8 cellular contexts compared by ENCODE assay signal in the genomic region with DNA sequence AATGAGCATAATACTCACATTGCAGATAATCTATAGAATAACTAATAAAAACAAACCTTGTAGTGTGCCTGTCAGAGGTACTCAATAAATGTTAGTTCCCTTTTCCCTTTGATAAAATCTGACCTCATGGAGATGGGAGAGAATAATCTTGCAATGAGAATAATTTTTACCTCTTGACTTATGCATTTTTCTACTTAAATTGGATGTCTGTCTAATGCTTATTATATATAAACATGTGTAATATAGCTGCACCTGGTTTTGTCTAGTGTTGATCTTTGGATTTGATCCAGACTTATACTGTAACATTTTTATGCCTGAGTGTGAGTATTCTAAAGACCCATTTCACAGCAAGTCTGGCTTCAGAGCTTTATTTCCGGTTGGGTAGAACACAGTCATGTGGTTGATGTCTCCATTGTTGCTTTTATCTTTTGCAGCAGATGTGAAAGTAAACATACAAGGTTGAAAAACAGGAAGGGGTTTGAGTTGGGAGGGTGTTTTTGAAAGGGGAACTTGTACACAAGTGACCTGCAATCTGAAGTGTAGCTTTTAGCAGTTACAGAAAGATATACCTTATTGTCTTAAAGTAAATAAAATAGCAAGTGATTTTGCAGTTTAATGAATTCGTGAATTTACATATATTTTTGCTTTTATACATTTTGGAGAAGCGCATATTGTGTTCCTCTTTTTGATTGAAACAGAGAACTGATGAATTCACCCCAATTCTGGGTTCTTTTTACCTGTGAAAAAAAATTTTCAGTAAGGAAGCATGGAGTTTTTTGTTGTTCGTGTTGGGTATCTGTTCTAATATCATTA. TPM values are rescaled to one million over a fixed set of nuclear protein-coding genes. Genes with fewer than 3 reads are reported as not detected.
A peak's percentile ranks its signal among the peaks of the same experiment; 100 is the strongest.
DNase-seq lines count a peak whose midpoint lies in the region; ATAC-seq, FAIRE-seq and TF ChIP-seq lines count a peak whose summit lies in the region.

No MANE protein-coding gene starts in this region.

- peak overlapping the region; percentile 51 to 76 (median 68) for H3K4me3 Mint-ChIP-seq in CD8-positive, alpha-beta memory T cell
- H3K4me3 Mint-ChIP-seq in astrocyte (ENCODE audit: unreplicated experiment), result no peak overlapping the region
- peak overlapping the region; percentile 87 for H3K4me3 Mint-ChIP-seq in natural killer cell

- no peaks in the 10 kb centered on the region for H3K27me3 Mint-ChIP-seq in CD8-positive, alpha-beta memory T cell
- H3K27me3 Mint-ChIP-seq in astrocyte (ENCODE audit: low read depth, unreplicated experiment) (no peaks in the 10 kb centered on the region), natural killer cell (ENCODE audit: low read depth in 2 of 2) (no peaks in the 10 kb centered on the region)

- POLR2A ChIA-PET in CD8-positive, alpha-beta memory T cell (lab: Charles Lee), result interaction anchor here (0.5 to 1.7 kb wide), 5 partner anchors 12 to 283 kb away, joined by 4 to 18 read pairs (median 5); a partner anchor contains a TSS

- DNase-seq in CD8-positive, alpha-beta memory T cell, result peak in 4 of 5 donors; percentile 31 to 83 (median 68)
- DNase-seq in NCI-H748 treated with DMSO at 0.1 percent for 48 hours (lab: John Stamatoyannopoulos, UW), result peak; percentile 52
- DNase-seq in astrocyte (ENCODE audit: low read depth), result no peak
- DNase-seq in natural killer cell, result no peak
- DNase-seq in NCI-H526 (lab: John Stamatoyannopoulos, UW), result no peak
- DNase-seq in osteoblast (ENCODE audit: insufficient read length, low spot score, missing footprints), result no peak

- no peak for TF ChIP-seq CTCF in astrocyte (IDR thresholded peaks at IDR 0.05; ENCODE audit: insufficient read depth, low read depth, low read length)
- no peak for TF ChIP-seq CTCF in natural killer cell (IDR thresholded peaks at IDR 0.05)
- no peak for TF ChIP-seq CTCF in osteoblast (IDR thresholded peaks at IDR 0.05; ENCODE audit: extremely low read depth, low read depth, low read length)

- H3K27me3 ChIP-seq in CD8-positive, alpha-beta memory T cell (ENCODE audit: insufficient read depth, low read length, poor library complexity, severe bottlenecking), result no peaks in the 10 kb centered on the region
- H3K27me3 ChIP-seq in astrocyte (ENCODE audit: insufficient read depth, low read length) (no peaks in the 10 kb centered on the region), osteoblast (ENCODE audit: insufficient read depth, low read length) (no peaks in the 10 kb centered on the region)

- no peaks in the 10 kb centered on the region for H3K36me3 ChIP-seq in CD8-positive, alpha-beta memory T cell (ENCODE audit: insufficient read depth, low read length)
- H3K36me3 ChIP-seq in astrocyte (ENCODE audit: insufficient read depth, low read length) (no peaks in the 10 kb centered on the region), osteoblast (ENCODE audit: insufficient read depth, low read length) (no peaks in the 10 kb centered on the region)

- peak overlapping the region; percentile 23 for H3K4me3 ChIP-seq in CD8-positive, alpha-beta memory T cell (ENCODE audit: low read length)
- H3K4me3 ChIP-seq in astrocyte (ENCODE audit: insufficient read depth, low read depth, low read length) (no peak overlapping the region), osteoblast (ENCODE audit: insufficient read depth, low read length) (no peak overlapping the region)

- ATAC-seq in GM18861 (IDR thresholded peaks at IDR 0.05; ENCODE audit: unreplicated experiment), result peak; percentile 88
- peak; percentile 68 for ATAC-seq in HG03045 (IDR thresholded peaks at IDR 0.05; ENCODE audit: unreplicated experiment)
- ATAC-seq in natural killer cell, result peak; percentile 85 to 94 (median 91)

- H4K20me1 ChIP-seq in astrocyte (ENCODE audit: insufficient read depth, low read length) (no peaks in the 10 kb centered on the region), osteoblast (ENCODE audit: insufficient read depth, low read length) (no peaks in the 10 kb centered on the region)

- H2AFZ ChIP-seq in astrocyte (ENCODE audit: low read depth, low read length) (no peak overlapping the region), osteoblast (ENCODE audit: low read length) (no peak overlapping the region)

- peak overlapping the region; percentile 60 for H3K27ac ChIP-seq in CD8-positive, alpha-beta memory T cell (ENCODE audit: low read depth, low read length)
- no peak overlapping the region for H3K27ac ChIP-seq in astrocyte (ENCODE audit: low read depth, low read length)
- H3K27ac ChIP-seq in osteoblast (ENCODE audit: low read depth, low read length), result no peak overlapping the region

- peak overlapping the region; percentile 16 to 98 (median 84) for H3K27ac Mint-ChIP-seq in CD8-positive, alpha-beta memory T cell
- peak overlapping the region; percentile 95 for H3K27ac Mint-ChIP-seq in astrocyte (ENCODE audit: unreplicated experiment)
- H3K27ac Mint-ChIP-seq in natural killer cell, result peak overlapping the region; percentile 89 to 98

- intact Hi-C loops in natural killer cell (cut with micrococcal nuclease), result loop anchor here (1.0 to 10.0 kb wide), 3 partner anchors 13 to 48 kb away; a partner anchor contains a TSS

- H3K4me1 ChIP-seq in CD8-positive, alpha-beta memory T cell (ENCODE audit: insufficient read depth, low read length), result peaks cover 76% of the 10 kb centered on the region
- H3K4me1 ChIP-seq in astrocyte (ENCODE audit: insufficient read depth, low read length), result peaks cover 3% of the 10 kb centered on the region
- peaks cover 9% of the 10 kb centered on the region for H3K4me1 ChIP-seq in osteoblast (ENCODE audit: insufficient read depth, low read length)

- peaks cover 62 to 87% (median 77%) of the 10 kb centered on the region in 3 donors for H3K4me1 Mint-ChIP-seq in CD8-positive, alpha-beta memory T cell
- peaks cover 18% of the 10 kb centered on the region for H3K4me1 Mint-ChIP-seq in astrocyte (ENCODE audit: low read depth, unreplicated experiment)
- H3K4me1 Mint-ChIP-seq in natural killer cell, result peaks cover 44 to 50% of the 10 kb centered on the region in 2 donors

- H3K9me3 Mint-ChIP-seq in CD8-positive, alpha-beta memory T cell, result no peaks in the 10 kb centered on the region
- H3K9me3 Mint-ChIP-seq in astrocyte (ENCODE audit: unreplicated experiment), result no peaks in the 10 kb centered on the region
- H3K9me3 Mint-ChIP-seq in natural killer cell, result no peaks in the 10 kb centered on the region

- no peaks in the 10 kb centered on the region for H3K79me2 ChIP-seq in astrocyte (ENCODE audit: insufficient read depth, low read length)
- H3K79me2 ChIP-seq in osteoblast (ENCODE audit: insufficient read depth, low read length), result no peaks in the 10 kb centered on the region

- peaks cover 0 to 3% (median 2%) of the 10 kb centered on the region in 3 donors for H3K36me3 Mint-ChIP-seq in CD8-positive, alpha-beta memory T cell
- H3K36me3 Mint-ChIP-seq in astrocyte (ENCODE audit: low read depth, unreplicated experiment), result no peaks in the 10 kb centered on the region
- no peaks in the 10 kb centered on the region for H3K36me3 Mint-ChIP-seq in natural killer cell

- no peaks in the 10 kb centered on the region for H3K9me3 ChIP-seq in CD8-positive, alpha-beta memory T cell (ENCODE audit: low read length)
- no peaks in the 10 kb centered on the region for H3K9me3 ChIP-seq in astrocyte (ENCODE audit: insufficient read depth, low read depth, low read length)
- H3K9me3 ChIP-seq in osteoblast (ENCODE audit: low read depth, low read length), result no peaks in the 10 kb centered on the region

- no peak overlapping the region for H3K4me2 ChIP-seq in astrocyte (ENCODE audit: low read length)
- H3K4me2 ChIP-seq in osteoblast (ENCODE audit: insufficient read depth, low read length), result no peak overlapping the region

- FAIRE-seq in astrocyte (lab: Jason Lieb, UNC), result no peak

- no peak overlapping the region for H3K9ac ChIP-seq in astrocyte (ENCODE audit: low read length)

- CTCF ChIA-PET in CD8-positive, alpha-beta memory T cell (lab: Charles Lee), result interaction anchor here (0.7 to 3.2 kb wide), 6 partner anchors 9 to 113 kb away, joined by 3 to 11 read pairs (median 3); a partner anchor contains a TSS

RNA-seq across cellular contexts. Expression of a gene that starts 12.5 kb away (rescaled TPM):
- 10 to 100 TPM; 89.9 to 93.6 TPM for total RNA-seq in CD8-positive, alpha-beta memory T cell
- 96.2 TPM for polyA plus RNA-seq in CD8-positive, alpha-beta memory T cell
- total RNA-seq in astrocyte, result 13.9 and 14.2 TPM in 2 replicates
- 100 to 1,000 TPM; 151 to 196 (median 172) TPM for total RNA-seq in natural killer cell
- 19.4 and 20.6 TPM in 2 replicates for total RNA-seq in osteoblast

Comparison
In these comparisons a context has a peak if more than half of its experiments do, and no peak if none do; other contexts are left out.
1. DNase-seq: peak in CD8-positive, alpha-beta memory T cell (4 of 5) and NCI-H748 treated with DMSO at 0.1 percent for 48 hours (single experiment); none in astrocyte (single experiment), natural killer cell (single experiment), NCI-H526 (0 of 2) and osteoblast (single experiment).
2. Peak in every context shown above with its lines, with median percentiles within 50 percentile points of each other: H3K27ac Mint-ChIP-seq and ATAC-seq.